ENCODE assay signal across 35 cellular contexts in genomic region chr11:15300282-15300681, GRCh38.
"Had no signal": no experiment of that assay in that cellular context is flagged by ENCODE, and none has a peak within 500 bp of the region (broad histone marks: within the 10 kb centered on the region; RNA-seq: fewer than 3 reads in every experiment).

No MANE protein-coding gene starts in this region.

- H3K4me3 ChIP-seq: MG63 had no signal

- H3K9me3 ChIP-seq: MG63 had no signal

- H3K27me3 ChIP-seq: MG63 had no signal

- H3K36me3 ChIP-seq: MG63 had no signal

- DNase-seq: Karpas-422, Kasumi-1, KG1, MG63, MM.1S, MV-4-11, NCI-H1048, NCI-H1092, NCI-H1092 treated with DMSO at 0.1 percent for 48 hours, NCI-H1105, NCI-H1105 treated with DMSO at 0.1 percent for 48 hours, NCI-H1417, NCI-H1417 treated with DMSO at 0.1 percent for 48 hours, NCI-H1436, NCI-H1436 treated with DMSO at 0.1 percent for 48 hours, NCI-H146, NCI-H1694, NCI-H1694 treated with DMSO at 0.1 percent for 48 hours, NCI-H187, NCI-H187 treated with DMSO at 0.1 percent for 48 hours, NCI-H1930, NCI-H2029, NCI-H2029 treated with DMSO at 0.1 percent for 48 hours, NCI-H2081, NCI-H2081 treated with DMSO at 0.1 percent for 48 hours, NCI-H2107, NCI-H2171, NCI-H2171 treated with DMSO at 0.1 percent for 48 hours, NCI-H2227 treated with DMSO at 0.1 percent for 48 hours, NCI-H226, NCI-H345, NCI-H446, NCI-H446 treated with DMSO at 0.1 percent for 48 hours, NCI-H510A had no signal

- H3K27ac ChIP-seq: KMS-11 had no signal
